In genomic region chr20:54454982-54455381, GRCh38 we compare ENCODE assay signal across 20 cellular contexts.
"Had no signal": no experiment of that assay in that cellular context is flagged by ENCODE, and none has a peak within 500 bp of the region (broad histone marks: within the 10 kb centered on the region; RNA-seq: fewer than 3 reads in every experiment).

No MANE protein-coding gene starts in this region.

- DNase-seq: stimulated activated CD4-positive, alpha-beta T cell treated with anti-CD3 and anti-CD28 coated beads, Interleukin-2, amount 100 ng/mL, for 48 hours; stimulated activated CD4-positive, alpha-beta T cell treated with anti-CD3 and anti-CD28 coated beads, Interleukin-4, amount 100 ng/mL, for 1 hour; stimulated activated CD4-positive, alpha-beta T cell treated with anti-CD3 and anti-CD28 coated beads, Interleukin-4, amount 100 ng/mL, for 24 hours; stimulated activated CD4-positive, alpha-beta T cell treated with anti-CD3 and anti-CD28 coated beads, Interleukin-4, amount 100 ng/mL, for 4 hours; stimulated activated CD8-positive, alpha-beta memory T cell treated with anti-CD3 and anti-CD28 coated beads, Interleukin-4, amount 100 ng/mL, for 48 hours; stimulated activated naive B cell treated with anti-CD40 and anti-IgM and Interleukin-4, amounts not matched to agents 10 μg/mL and 1 μg/mL and 100 μg/mL, for 72 hours; stimulated activated naive CD4-positive, alpha-beta T cell; stimulated activated naive CD4-positive, alpha-beta T cell treated with Interleukin-2 at 50 U/mL for 16 hours; stimulated activated naive CD8-positive, alpha-beta T cell treated with anti-CD3 and anti-CD28 coated beads, Interleukin-15, amount 100 ng/mL, for 72 hours; stimulated activated naive CD8-positive, alpha-beta T cell treated with anti-CD3 and anti-CD28 coated beads, Interleukin-15, Interleukin-2, amounts not matched to agents 100 U/mL and 50 U/mL, for 24 hours; stomach; substantia nigra; testis; thyroid gland; tibial artery; transverse colon; trophoblast cell; upper lobe of left lung; upper lobe of right lung; uterus had no signal
